ENCODE assay signal across 8 cellular contexts in the genomic region with DNA sequence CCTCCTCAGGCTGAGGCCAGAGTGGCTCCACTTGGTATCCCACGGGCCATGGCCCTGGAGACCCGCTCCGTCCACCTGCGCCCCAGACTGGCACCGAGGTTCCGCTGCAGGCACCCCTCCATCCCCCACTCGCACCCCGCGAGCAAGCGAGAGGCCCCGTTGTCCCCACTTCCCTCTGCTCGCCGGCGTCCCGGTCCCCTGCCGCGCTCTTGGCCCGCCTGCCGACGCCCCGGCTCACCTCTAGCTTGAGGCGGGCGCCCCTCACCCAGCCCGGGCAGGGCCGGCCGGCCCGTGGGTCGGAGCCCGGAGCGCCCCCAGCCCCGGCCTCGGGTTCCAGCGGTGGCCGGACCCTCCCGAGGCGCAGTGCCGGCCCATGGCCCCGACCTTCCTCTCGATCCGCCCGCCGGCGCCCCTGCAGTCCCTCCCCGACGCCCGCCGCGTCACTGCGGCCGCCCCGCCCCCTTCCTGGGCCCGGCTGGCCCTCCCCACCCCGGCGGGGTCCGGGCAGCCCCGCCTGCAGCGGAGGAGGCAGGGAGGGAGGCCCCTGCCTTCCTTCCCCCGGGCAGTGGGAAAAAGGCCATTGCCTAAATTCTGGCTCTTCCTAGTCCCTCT. TPM values are rescaled to one million over a fixed set of nuclear protein-coding genes. Genes with fewer than 3 reads are reported as not detected.
DNase-seq lines count a peak whose midpoint lies in the region; FAIRE-seq and TF ChIP-seq lines count a peak whose summit lies in the region.

A gene (minus strand): TSS at position 414 of the 612 bp plus-strand sequence. CDS start 1,183 bp downstream, outside the sequence.

- H4K20me1 ChIP-seq in Loucy (ENCODE audit: insufficient read depth, low read length, poor library complexity, severe bottlenecking) (peaks cover 31% of the 10 kb centered on the region), keratinocyte (ENCODE audit: control insufficient read depth, extremely low read depth, insufficient read depth, low read length) (no peaks in the 10 kb centered on the region)

- H3K9me3 ChIP-seq in Loucy (ENCODE audit: insufficient read depth, low read depth, low read length) (no peaks in the 10 kb centered on the region), keratinocyte (ENCODE audit: control insufficient read depth, low read depth, low read length) (no peaks in the 10 kb centered on the region)

- H3K4me2 ChIP-seq in Loucy (ENCODE audit: low read depth, low read length, poor library complexity, severe bottlenecking) (peak within 1 kb of the TSS; percentile 98), keratinocyte (ENCODE audit: control insufficient read depth, extremely low read depth, insufficient read depth, low read depth, low read length) (peak within 1 kb of the TSS; percentile 87)

- H3K79me2 ChIP-seq in Loucy (ENCODE audit: insufficient read depth, low read length) (peaks cover 38% of the 10 kb centered on the region), keratinocyte (ENCODE audit: control insufficient read depth, insufficient read depth, low read length) (peaks cover 15% of the 10 kb centered on the region)

- H3F3A ChIP-seq in Loucy (ENCODE audit: low read depth), result peaks cover 6% of the 10 kb centered on the region

- H3K36me3 ChIP-seq in Loucy (ENCODE audit: insufficient read depth, low read length), result peaks cover 4% of the 10 kb centered on the region; the same call in 1 of the 2 replicates
- peaks cover 5 to 11% of the 10 kb centered on the region in 2 experiments for H3K36me3 ChIP-seq in keratinocyte (ENCODE audit: control insufficient read depth in 2 of 2, extremely low read depth in 1 of 2, insufficient read depth in 2 of 2, low read length in 2 of 2)

- no peaks in the 10 kb centered on the region for H3K27me3 ChIP-seq in Loucy (ENCODE audit: insufficient read depth, low read length, poor library complexity, severe bottlenecking)
- no peaks in the 10 kb centered on the region for H3K27me3 ChIP-seq in keratinocyte (ENCODE audit: control insufficient read depth, extremely low read depth, insufficient read depth, low read length)

- peak within 1 kb of the TSS; percentile 80 for H3K9ac ChIP-seq in Loucy (ENCODE audit: low read depth, low read length, poor library complexity, severe bottlenecking)
- peak within 1 kb of the TSS; percentile 73 for H3K9ac ChIP-seq in keratinocyte (ENCODE audit: control insufficient read depth, extremely low read depth, insufficient read depth, low read length)

- TF ChIP-seq CTCF in GM12865 (IDR thresholded peaks at IDR 0.05; ENCODE audit: insufficient read depth, low read depth, low read length, missing control alignments), result no peak
- TF ChIP-seq CTCF in Loucy (conservative IDR thresholded peaks at IDR 0.05; ENCODE audit: low read length), result no peak
- TF ChIP-seq CTCF in VCaP (conservative IDR thresholded peaks at IDR 0.05), result no peak
- no peak for TF ChIP-seq CTCF in keratinocyte (optimal IDR thresholded peaks at IDR 0.05 in 1 of 3, IDR thresholded peaks at IDR 0.05 in 1 of 3, conservative IDR thresholded peaks at IDR 0.05 in 1 of 3; ENCODE audit: extremely low read depth in 1 of 3, insufficient read depth in 2 of 3, low read length in 3 of 3)

- DNase-seq in GM12865 (ENCODE audit: low read depth), result peak; percentile 77
- DNase-seq in caudate nucleus (lab: John Stamatoyannopoulos, UW), result peak in 19 of 61 donors; percentile 16 to 58 (median 31)
- no peak for DNase-seq in keratinocyte (ENCODE audit: low read depth, low spot score)
- peak; percentile 87 for DNase-seq in stimulated activated CD4-positive, alpha-beta T cell treated with anti-CD3 and anti-CD28 coated beads, Interleukin-15, amount 100 ng/mL, for 24 hours
- no peak for DNase-seq in putamen (ENCODE audit: low spot score)
- DNase-seq in NCI-H187 treated with DMSO at 0.1 percent for 48 hours (lab: John Stamatoyannopoulos, UW), result no peak

- H3K4me3 ChIP-seq in GM12865 (ENCODE audit: low read depth, low read length) (peak within 1 kb of the TSS; percentile 89), Loucy (ENCODE audit: low read length, poor library complexity, severe bottlenecking) (peak within 1 kb of the TSS; percentile 95), keratinocyte (ENCODE audit: control insufficient read depth in 2 of 3, extremely low read depth in 1 of 3, insufficient read depth in 2 of 3, low read depth in 1 of 3, low read length in 3 of 3) (peak within 1 kb of the TSS; percentile 82 to 92 (median 89))

- peak within 1 kb of the TSS; percentile 34; the same call in 1 of the 2 replicates for H2AFZ ChIP-seq in Loucy (ENCODE audit: low read length)
- H2AFZ ChIP-seq in keratinocyte (ENCODE audit: control insufficient read depth, low read length), result peak within 1 kb of the TSS; percentile 49

- H3K4me1 ChIP-seq in Loucy (ENCODE audit: insufficient read depth, low read length, poor library complexity, severe bottlenecking) (peaks cover 48% of the 10 kb centered on the region), keratinocyte (ENCODE audit: control insufficient read depth, extremely low read depth, insufficient read depth, low read length) (peaks cover 27% of the 10 kb centered on the region)

- H3K27ac ChIP-seq in VCaP, result peak within 1 kb of the TSS; percentile 93
- H3K27ac ChIP-seq in caudate nucleus (ENCODE audit: low read depth, low read length), result peak within 1 kb of the TSS; percentile 84
- peak within 1 kb of the TSS; percentile 79 for H3K27ac ChIP-seq in keratinocyte (ENCODE audit: control insufficient read depth, insufficient read depth, low read length)

- H3K9me1 ChIP-seq in keratinocyte (ENCODE audit: control insufficient read depth, extremely low read depth, insufficient read depth, low read length), result no peaks in the 10 kb centered on the region

- no peaks in the 10 kb centered on the region for H3K9me2 ChIP-seq in Loucy (replicated peaks; ENCODE audit: low read depth, low read length)

- dilution Hi-C loops in keratinocyte (cut with MboI; ENCODE audit: extremely low pct_ligation_motif_present, low sequenced_read_pairs), result no loop called here

- no peak for FAIRE-seq in keratinocyte (lab: Jason Lieb, UNC)

RNA-seq across cellular contexts. Expression of the gene that starts here (rescaled TPM):
- polyA plus RNA-seq in keratinocyte, result 10.6 to 25.2 TPM (median 15.9 TPM) in 3 replicates
- polyA plus RNA-seq in keratinocyte (2011; ENCODE audit: low read depth), result 9.5 TPM
- polyA plus RNA-seq in keratinocyte (2011; cell fraction: cytosol; rRNA removed), result 11.1 and 22.5 TPM in 2 replicates
- polyA plus RNA-seq in keratinocyte (2011; cell fraction: nucleus; rRNA removed), result 26.6 and 41.9 TPM in 2 replicates
- 11.2 and 21.3 TPM in 2 replicates for polyA plus RNA-seq in keratinocyte (2012; ENCODE audit: low replicate concordance)
- 12.1 to 26.8 TPM (median 19.4 TPM) in 3 replicates for polyA minus RNA-seq in keratinocyte
- 71.4 TPM for polyA minus RNA-seq in keratinocyte (2011; cell fraction: cytosol; rRNA and poly(A)+ RNA removed)
- 20.2 and 22.1 TPM in 2 replicates for polyA minus RNA-seq in keratinocyte (2011; cell fraction: nucleus; rRNA and poly(A)+ RNA removed)

Comparison
In these comparisons a context has a peak if more than half of its experiments do, and no peak if none do; other contexts are left out.
1. DNase-seq: peak in GM12865 (single experiment) and stimulated activated CD4-positive, alpha-beta T cell treated with anti-CD3 and anti-CD28 coated beads, Interleukin-15, amount 100 ng/mL, for 24 hours (single experiment); none in keratinocyte (single experiment), putamen (single experiment) and NCI-H187 treated with DMSO at 0.1 percent for 48 hours (single experiment).
2. Peak in every context shown above with its lines, with median percentiles within 50 percentile points of each other: H3K4me3 ChIP-seq and H3K27ac ChIP-seq.